Comparison of ENCODE assay signal across 7 cellular contexts in genomic region chr11:107963091-107963490, GRCh38. TPM values are rescaled to one million over a fixed set of nuclear protein-coding genes. Genes with fewer than 3 reads are reported as not detected.
"Had no signal": no experiment of that assay in that cellular context is flagged by ENCODE, and none has a peak within 500 bp of the region (broad histone marks: within the 10 kb centered on the region; RNA-seq: fewer than 3 reads in every experiment).

No MANE protein-coding gene starts in this region.

- DNase-seq: IMR-90, KBM-7 had no signal

- H3K27ac Mint-ChIP-seq: IgD-negative memory B cell had no signal

- H3K4me3 ChIP-seq: K562 had no signal

- H3K9me3 Mint-ChIP-seq: IgD-negative memory B cell had no signal

- H3K4me3 Mint-ChIP-seq: IgD-negative memory B cell had no signal

- ATAC-seq: HepG2, K562 had no signal

- H3K27me3 Mint-ChIP-seq: IgD-negative memory B cell had no signal

- H3K27ac ChIP-seq: HL-60 had no signal

- H3K36me3 Mint-ChIP-seq: IgD-negative memory B cell had no signal

RNA-seq across cellular contexts. Expression of gene RAB39A, which starts 34.8 kb away (rescaled TPM):
- total RNA-seq: HepG2, HT-29, IMR-90, K562 had no signal
- polyA plus RNA-seq: HepG2, IMR-90, K562 had no signal
